ENCODE assay signal across 1 cellular context in genomic region chr20:43590036-43590391, GRCh38.
TF ChIP-seq lines count a peak whose summit lies in the region.

No MANE protein-coding gene starts in this region.

TF ChIP-seq in SK-N-SH treated with all-trans-retinoic acid at 6 μM for 48 hours, 23 proteins besides CTCF, POLR2A, EP300 and RAD21 (continued from another document):
- no peak for TF ChIP-seq POU6F1 (CRISPR knock-in tag; IDR thresholded peaks at IDR 0.05; ENCODE audit: borderline replicate concordance, low read depth)
- no peak for TF ChIP-seq ZFP30 (CRISPR knock-in tag; IDR thresholded peaks at IDR 0.05)
- TF ChIP-seq, protein P1, sequence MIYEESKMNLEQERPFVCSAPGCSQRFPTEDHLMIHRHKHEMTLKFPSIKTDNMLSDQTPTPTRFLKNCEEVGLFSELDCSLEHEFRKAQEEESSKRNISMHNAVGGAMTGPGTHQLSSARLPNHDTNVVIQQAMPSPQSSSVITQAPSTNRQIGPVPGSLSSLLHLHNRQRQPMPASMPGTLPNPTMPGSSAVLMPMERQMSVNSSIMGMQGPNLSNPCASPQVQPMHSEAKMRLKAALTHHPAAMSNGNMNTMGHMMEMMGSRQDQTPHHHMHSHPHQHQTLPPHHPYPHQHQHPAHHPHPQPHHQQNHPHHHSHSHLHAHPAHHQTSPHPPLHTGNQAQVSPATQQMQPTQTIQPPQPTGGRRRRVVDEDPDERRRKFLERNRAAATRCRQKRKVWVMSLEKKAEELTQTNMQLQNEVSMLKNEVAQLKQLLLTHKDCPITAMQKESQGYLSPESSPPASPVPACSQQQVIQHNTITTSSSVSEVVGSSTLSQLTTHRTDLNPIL (CRISPR knock-in tag; IDR thresholded peaks at IDR 0.05; ENCODE audit: low read depth): no peak
- no peak for TF ChIP-seq ZNF70 (CRISPR knock-in tag; IDR thresholded peaks at IDR 0.05)
- no peak for TF ChIP-seq PPARA (CRISPR knock-in tag; IDR thresholded peaks at IDR 0.05; ENCODE audit: borderline replicate concordance)
- TF ChIP-seq ZFP3 (CRISPR knock-in tag; IDR thresholded peaks at IDR 0.05): no peak
